ENCODE assay signal across 9 cellular contexts in genomic region chr16:67456383-67457140, GRCh38. TPM values are rescaled to one million over a fixed set of nuclear protein-coding genes. Genes with fewer than 3 reads are reported as not detected.
A peak's percentile ranks its signal among the peaks of the same experiment; 100 is the strongest.
DNase-seq lines count a peak whose midpoint lies in the region; ATAC-seq and TF ChIP-seq lines count a peak whose summit lies in the region.
"Had no signal": no experiment of that assay in that cellular context is flagged by ENCODE, and none has a peak within 500 bp of the region (broad histone marks: within the 10 kb centered on the region; RNA-seq: fewer than 3 reads in every experiment).

No MANE protein-coding gene starts in this region.

- peak; percentile 83 for DNase-seq in DMS 273 treated with DMSO at 0.1 percent for 48 hours (lab: John Stamatoyannopoulos, UW)
- DNase-seq in OCI-M1 (lab: John Stamatoyannopoulos, UW) = peak; percentile 5
- DNase-seq in fibroblast of the aortic adventitia (ENCODE audit: low read depth) = peak; percentile 89
- DNase-seq in stimulated activated CD4-positive, alpha-beta T cell treated with anti-CD3 and anti-CD28 coated beads, Interleukin-12 subunit alpha, Interleukin-12 subunit beta, amount 100 ng/mL, for 4 hours = no peak
- DNase-seq in NCI-H1417 (lab: John Stamatoyannopoulos, UW) = no peak
- DNase-seq in NCI-H1105 (lab: John Stamatoyannopoulos, UW) = no peak

- no peak overlapping the region for H2AFZ ChIP-seq in parathyroid adenoma

- H3K27ac ChIP-seq in parathyroid adenoma = peak overlapping the region; percentile 13

- no peaks in the 10 kb centered on the region for H3K27me3 ChIP-seq in parathyroid adenoma (ENCODE audit: control insufficient read depth, insufficient read depth, low read length)

- peaks cover 42% of the 10 kb centered on the region for H3K4me1 ChIP-seq in parathyroid adenoma

- peak; percentile 84 for TF ChIP-seq CTCF in fibroblast of the aortic adventitia (IDR thresholded peaks at IDR 0.05; ENCODE audit: insufficient read depth, low read length)
- TF ChIP-seq CTCF in parathyroid adenoma (IDR thresholded peaks at IDR 0.05) = peak; percentile 7

- peaks cover 70% of the 10 kb centered on the region for H3K79me2 ChIP-seq in parathyroid adenoma

- H3K9me3 ChIP-seq in parathyroid adenoma (ENCODE audit: control insufficient read depth, low read length) = no peaks in the 10 kb centered on the region

- ATAC-seq in GM21528 (IDR thresholded peaks at IDR 0.05; ENCODE audit: low FRiP score, unreplicated experiment) = no peak

- H3K36me3 ChIP-seq in parathyroid adenoma (ENCODE audit: control insufficient read depth, insufficient read depth, low read length) = no peaks in the 10 kb centered on the region

- no peak overlapping the region for H3K4me2 ChIP-seq in parathyroid adenoma (ENCODE audit: low read length)

- H3K9ac ChIP-seq in parathyroid adenoma = no peak overlapping the region

- H3K4me3 ChIP-seq in fibroblast of the aortic adventitia (ENCODE audit: low read depth, low read length) (no peak overlapping the region), parathyroid adenoma (ENCODE audit: low read depth, low read length) (no peak overlapping the region)

RNA-seq across cellular contexts. Expression of gene ATP6V0D1, which starts 24.4 kb away (rescaled TPM):
- total RNA-seq in fibroblast of the aortic adventitia (ENCODE audit: low replicate concordance) = 47.8 and 114 TPM in 2 replicates

RNA-seq across cellular contexts. Expression of gene HSD11B2, which starts 25.6 kb away (rescaled TPM):
- total RNA-seq in fibroblast of the aortic adventitia (ENCODE audit: low replicate concordance) = not detected in 2 replicates
- total RNA-seq: glomerular endothelial cell had no signal

RNA-seq across cellular contexts. Expression of gene AGRP, which starts 26.8 kb away (rescaled TPM):
- not detected in 2 replicates for total RNA-seq in fibroblast of the aortic adventitia (ENCODE audit: low replicate concordance)
- total RNA-seq: glomerular endothelial cell had no signal

RNA-seq across cellular contexts. Expression of gene ZDHHC1, which starts 40.3 kb away (rescaled TPM):
- 7.1 and 7.6 TPM in 2 replicates for total RNA-seq in fibroblast of the aortic adventitia (ENCODE audit: low replicate concordance)

Comparison
In these comparisons a context has a peak if more than half of its experiments do, and no peak if none do; other contexts are left out.
1. DNase-seq: peak in DMS 273 treated with DMSO at 0.1 percent for 48 hours (single experiment), OCI-M1 (single experiment) and fibroblast of the aortic adventitia (single experiment); none in stimulated activated CD4-positive, alpha-beta T cell treated with anti-CD3 and anti-CD28 coated beads, Interleukin-12 subunit alpha, Interleukin-12 subunit beta, amount 100 ng/mL, for 4 hours (single experiment), NCI-H1417 (0 of 3) and NCI-H1105 (single experiment).